Comparison of ENCODE assay signal across 1 cellular context in genomic region chr20:23640873-23641667, GRCh38.
TF ChIP-seq lines count a peak whose summit lies in the region.

No MANE protein-coding gene starts in this region.

TF ChIP-seq in GM12878, 131 proteins besides CTCF, POLR2A, EP300 and RAD21:
- TF ChIP-seq BACH1 (IDR thresholded peaks at IDR 0.05; ENCODE audit: borderline replicate concordance) (no peak), BMI1 (IDR thresholded peaks at IDR 0.05; ENCODE audit: borderline replicate concordance) (no peak), SPI1 (IDR thresholded peaks at IDR 0.05; ENCODE audit: borderline replicate concordance, insufficient read depth, low read depth, low read length) (0 out of 2 replicates have a peak, but pooled peaks have one; percentile 13), SMARCA5 (IDR thresholded peaks at IDR 0.05) (no peak), ZNF217 (IDR thresholded peaks at IDR 0.05) (no peak), RUNX3 (IDR thresholded peaks at IDR 0.05; ENCODE audit: low read length) (peak; percentile 7; the same call in 1 of the 2 replicates), NFYA (IDR thresholded peaks at IDR 0.05; ENCODE audit: borderline replicate concordance, low read depth, low read length) (no peak), RAD51 (IDR thresholded peaks at IDR 0.05) (no peak), MEF2B (IDR thresholded peaks at IDR 0.05; ENCODE audit: partially characterized antibody, poor library complexity, severe bottlenecking) (no peak)
